Comparison of ENCODE assay signal across 1 cellular context in the genomic region with DNA sequence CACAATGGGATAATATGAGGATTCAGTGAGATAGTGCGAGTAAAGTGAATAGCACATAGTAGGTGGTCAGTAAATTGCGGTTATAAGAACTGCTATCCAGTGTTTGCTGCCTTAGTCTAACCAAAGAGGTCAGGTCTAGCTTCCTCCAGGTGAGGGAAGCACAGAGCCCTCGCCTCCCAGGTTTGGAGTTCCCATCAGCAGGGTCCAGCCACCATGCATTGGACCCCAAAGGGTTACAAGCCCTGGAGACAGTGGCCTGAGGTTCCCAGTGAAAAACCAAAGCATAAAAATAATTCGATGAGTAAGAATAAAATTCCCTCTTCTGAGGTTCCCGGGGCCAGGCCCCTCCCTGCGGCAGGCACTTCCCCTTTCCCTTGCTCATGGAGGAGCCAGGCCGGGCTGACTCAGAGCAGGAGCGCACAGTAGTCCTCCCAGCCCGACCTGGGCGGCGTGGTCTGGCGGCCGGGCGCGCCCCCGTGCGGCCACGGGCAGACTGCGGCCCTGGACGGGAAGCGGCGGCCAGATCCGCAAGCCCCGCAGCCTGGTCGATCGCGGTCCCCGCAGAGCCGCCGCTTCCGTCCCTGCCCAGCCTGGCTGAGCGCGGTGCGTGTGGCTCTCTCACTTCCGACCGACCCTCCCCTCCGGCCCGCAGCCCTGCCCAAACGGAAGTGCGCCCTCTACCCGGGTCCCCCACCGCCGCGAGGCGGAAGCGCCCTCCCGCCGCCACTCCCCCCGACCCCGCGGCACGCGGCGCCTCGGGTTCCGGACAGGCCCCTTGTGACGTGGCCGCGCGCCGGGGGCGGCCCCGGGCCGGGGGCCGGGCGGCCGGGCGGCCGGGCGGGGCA.
TF ChIP-seq lines count a peak whose summit lies in the region.

Gene SLC39A13, plus strand, starts transcription at position 845 of the 845 bp plus-strand sequence. CDS start 1,505 bp downstream, outside the sequence.

TF ChIP-seq in HCT116, 20 proteins besides CTCF, POLR2A, EP300 and RAD21 (continued from another document):
- TF ChIP-seq, protein P1, sequence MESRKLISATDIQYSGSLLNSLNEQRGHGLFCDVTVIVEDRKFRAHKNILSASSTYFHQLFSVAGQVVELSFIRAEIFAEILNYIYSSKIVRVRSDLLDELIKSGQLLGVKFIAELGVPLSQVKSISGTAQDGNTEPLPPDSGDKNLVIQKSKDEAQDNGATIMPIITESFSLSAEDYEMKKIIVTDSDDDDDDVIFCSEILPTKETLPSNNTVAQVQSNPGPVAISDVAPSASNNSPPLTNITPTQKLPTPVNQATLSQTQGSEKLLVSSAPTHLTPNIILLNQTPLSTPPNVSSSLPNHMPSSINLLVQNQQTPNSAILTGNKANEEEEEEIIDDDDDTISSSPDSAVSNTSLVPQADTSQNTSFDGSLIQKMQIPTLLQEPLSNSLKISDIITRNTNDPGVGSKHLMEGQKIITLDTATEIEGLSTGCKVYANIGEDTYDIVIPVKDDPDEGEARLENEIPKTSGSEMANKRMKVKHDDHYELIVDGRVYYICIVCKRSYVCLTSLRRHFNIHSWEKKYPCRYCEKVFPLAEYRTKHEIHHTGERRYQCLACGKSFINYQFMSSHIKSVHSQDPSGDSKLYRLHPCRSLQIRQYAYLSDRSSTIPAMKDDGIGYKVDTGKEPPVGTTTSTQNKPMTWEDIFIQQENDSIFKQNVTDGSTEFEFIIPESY (IDR thresholded peaks at IDR 0.05; ENCODE audit: extremely low read depth, insufficient replicate concordance, low read length) = peak; percentile 16
- TF ChIP-seq FOSL1 (IDR thresholded peaks at IDR 0.05; ENCODE audit: low read depth) (no peak; the same call in 1 of the 2 replicates), MAX (IDR thresholded peaks at IDR 0.05) (peak; percentile 78), EZH2phosphoT487 (IDR thresholded peaks at IDR 0.05; ENCODE audit: borderline replicate concordance) (no peak), CEBPB (IDR thresholded peaks at IDR 0.05; ENCODE audit: low read depth) (no peak), TCF7L2 (IDR thresholded peaks at IDR 0.05; ENCODE audit: borderline replicate concordance, extremely low read depth, insufficient read depth, insufficient read length) (no peak), YY1 (IDR thresholded peaks at IDR 0.05; ENCODE audit: extremely low read depth, insufficient replicate concordance, low read depth, low read length) (peak; percentile 81), REST (IDR thresholded peaks at IDR 0.05; ENCODE audit: low read depth) (no peak), POLR2AphosphoS5 (IDR thresholded peaks at IDR 0.05; ENCODE audit: low read depth, low read length) (peak; percentile 89), ELF1 (IDR thresholded peaks at IDR 0.05; ENCODE audit: borderline replicate concordance, low read depth) (no peak), JUND (IDR thresholded peaks at IDR 0.05) (no peak)
- TF ChIP-seq, protein P2, sequence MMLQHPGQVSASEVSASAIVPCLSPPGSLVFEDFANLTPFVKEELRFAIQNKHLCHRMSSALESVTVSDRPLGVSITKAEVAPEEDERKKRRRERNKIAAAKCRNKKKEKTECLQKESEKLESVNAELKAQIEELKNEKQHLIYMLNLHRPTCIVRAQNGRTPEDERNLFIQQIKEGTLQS (IDR thresholded peaks at IDR 0.05) = no peak
